11 cellular contexts compared by ENCODE assay signal in genomic region chr7:155817515-155817914, GRCh38. TPM values are rescaled to one million over a fixed set of nuclear protein-coding genes. Genes with fewer than 3 reads are reported as not detected.
DNase-seq lines count a peak whose midpoint lies in the region; ATAC-seq, FAIRE-seq and TF ChIP-seq lines count a peak whose summit lies in the region.
"Not testable (repeated sequence)": the region's sequence is repeated elsewhere in the genome, so short reads cannot be mapped to it uniquely, and the experiment has no call there.
"Had no signal": no experiment of that assay in that cellular context is flagged by ENCODE, and none has a peak within 500 bp of the region (broad histone marks: within the 10 kb centered on the region; RNA-seq: fewer than 3 reads in every experiment).

No MANE protein-coding gene starts in this region.

- not testable (repeated sequence) for H3K4me2 ChIP-seq in DND-41 (ENCODE audit: insufficient read depth, low read length); K562 (ENCODE audit: insufficient read depth, low read length); neuronal stem cell (ENCODE audit: insufficient read depth, low read length, poor library complexity, severe bottlenecking)

- intact Hi-C loops in Panc1 (cut with micrococcal nuclease; ENCODE audit: unreplicated experiment) (loop anchor here (10.0 kb wide), 1 partner anchor 317 kb away; no protein-coding TSS in a partner anchor), K562 (cut with micrococcal nuclease) (loop anchor here (5.0 kb wide), 1 partner anchor 655 kb away; no protein-coding TSS in a partner anchor)

- H3K27ac ChIP-seq in DND-41 (ENCODE audit: low read length); K562 (ENCODE audit: extremely low read depth, low read depth, low read length); neuronal stem cell (replicated peaks; ENCODE audit: low read length): not testable (repeated sequence)
- peak overlapping the region; percentile 54; the same call in 1 of the 2 replicates for H3K27ac ChIP-seq in Panc1 (ENCODE audit: low read length)

- not testable (repeated sequence) for H3K23ac ChIP-seq in neuronal stem cell (ENCODE audit: low read depth, low read length, poor library complexity)

- H3K14ac ChIP-seq in neuronal stem cell (ENCODE audit: low read length) = peak overlapping the region; percentile 26

- DNase-seq in DND-41 = peak; percentile 15
- not testable (repeated sequence) for DNase-seq in Panc1 (ENCODE audit: low read depth, low spot score); K562 (ENCODE audit: extremely low read depth in 1 of 4, low spot score in 3 of 4); neuronal stem cell (ENCODE audit: low spot score)

- not testable (repeated sequence) for TF ChIP-seq EP300 in K562 (IDR thresholded peaks at IDR 0.05; ENCODE audit: low read length)

- H3K9me1 ChIP-seq in K562 (ENCODE audit: control insufficient read depth, insufficient read depth, low read length) = not testable (repeated sequence)

- CTCF ChIA-PET in Panc1 (lab: Charles Lee) = interaction anchor here (0.5 kb wide), 1 partner anchor 49 kb away, joined by 3 read pairs; no protein-coding TSS in a partner anchor
- CTCF ChIA-PET in K562 (lab: Yijun Ruan, JAX; ENCODE audit: low intra/inter-chr PET ratio) = not testable (repeated sequence)

- not testable (repeated sequence) for H2BK5ac ChIP-seq in neuronal stem cell (ENCODE audit: low read length)

- not testable (repeated sequence) for H3K27me3 ChIP-seq in DND-41 (ENCODE audit: insufficient read depth, low read length, poor library complexity); Panc1 (ENCODE audit: control insufficient read depth, insufficient read depth, low read length)
- peaks cover 43 to 87% of the 10 kb centered on the region in 2 experiments for H3K27me3 ChIP-seq in K562 (ENCODE audit: control insufficient read depth in 2 of 2, insufficient read depth in 2 of 2, low read length in 2 of 2)
- peaks cover 17 to 84% (median 27%) of the 10 kb centered on the region in 3 experiments for H3K27me3 ChIP-seq in neuronal stem cell (ENCODE audit: control insufficient read depth in 3 of 3, insufficient read depth in 3 of 3, low read depth in 1 of 3, low read length in 3 of 3)

- POLR2A ChIA-PET in Panc1 (lab: Charles Lee) = not testable (repeated sequence)
- POLR2A ChIA-PET in K562 (lab: Yijun Ruan, JAX) = interaction anchor here (0.6 kb wide), 1 partner anchor 53 kb away, joined by 3 read pairs; no protein-coding TSS in a partner anchor

- not testable (repeated sequence) for H2AFZ ChIP-seq in DND-41 (ENCODE audit: low read depth, low read length); K562 (ENCODE audit: low read depth, low read length); neuronal stem cell (ENCODE audit: low read length)

- not testable (repeated sequence) for H4K20me1 ChIP-seq in DND-41 (ENCODE audit: insufficient read depth, low read length); K562 (replicated peaks; ENCODE audit: control insufficient read depth, insufficient read depth, low read length)

- H4K91ac ChIP-seq in neuronal stem cell (ENCODE audit: low read depth, low read length, poor library complexity) = not testable (repeated sequence)

- peak overlapping the region; percentile 47 for H2BK15ac ChIP-seq in neuronal stem cell (ENCODE audit: low read length)

- not testable (repeated sequence) for H3K9me3 ChIP-seq in DND-41 (ENCODE audit: insufficient read depth, low read length, severe bottlenecking); Panc1 (ENCODE audit: control insufficient read depth, insufficient read depth, low read depth, low read length); K562 (replicated peaks; ENCODE audit: control insufficient read depth, insufficient read depth, low read depth, low read length); neuronal stem cell (replicated peaks in 1 of 2; ENCODE audit: control insufficient read depth in 2 of 2, insufficient read depth in 1 of 2, low read depth in 1 of 2, low read length in 2 of 2)

- TF ChIP-seq CTCF in DND-41 (IDR thresholded peaks at IDR 0.05; ENCODE audit: borderline replicate concordance, extremely low read depth, low read length, poor library complexity, severe bottlenecking); Panc1 (IDR thresholded peaks at IDR 0.05); K562 (IDR thresholded peaks at IDR 0.05 in 2 of 3, conservative IDR thresholded peaks at IDR 0.05 in 1 of 3; ENCODE audit: insufficient read depth in 2 of 3, low read depth in 1 of 3, low read length in 3 of 3): not testable (repeated sequence)

- not testable (repeated sequence) for TF ChIP-seq POLR2A in K562 (conservative IDR thresholded peaks at IDR 0.05)

- not testable (repeated sequence) for BruUV-seq in Panc1 (replicated peaks; lab: Mats Ljungman, UMichigan); K562 (replicated peaks; lab: Mats Ljungman, UMichigan)

- H2BK12ac ChIP-seq in neuronal stem cell (ENCODE audit: low read length) = not testable (repeated sequence)

- not testable (repeated sequence) for H3K4me3 ChIP-seq in DND-41 (ENCODE audit: low read depth in 1 of 2, low read length in 2 of 2); Panc1 (ENCODE audit: low read depth in 2 of 2, low read length in 2 of 2); K562; neuronal stem cell (ENCODE audit: low read length in 2 of 2)

- in situ Hi-C loops in Panc1 (cut with HindIII; ENCODE audit: low pct_unique_long_range_greater_than_20kb, low sequenced_read_pairs) = not testable (repeated sequence)
- in situ Hi-C loops in K562 (cut with MboI) = loop anchor here (10.0 kb wide), 2 partner anchors 657 to 997 kb away; no protein-coding TSS in a partner anchor

- not testable (repeated sequence) for H3K4me1 ChIP-seq in DND-41 (ENCODE audit: insufficient read depth, low read length); K562 (replicated peaks in 1 of 2; ENCODE audit: control insufficient read depth in 2 of 2, insufficient read depth in 2 of 2, low read length in 2 of 2); neuronal stem cell (ENCODE audit: control insufficient read depth in 2 of 2, insufficient read depth in 1 of 2, low read depth in 1 of 2, low read length in 2 of 2)
- peaks cover 29% of the 10 kb centered on the region for H3K4me1 ChIP-seq in Panc1 (ENCODE audit: control insufficient read depth, insufficient read depth, low read length)

- not testable (repeated sequence) for H3K79me1 ChIP-seq in neuronal stem cell (ENCODE audit: low read depth, low read length)

- H2BK120ac ChIP-seq in neuronal stem cell (ENCODE audit: low read depth, low read length) = not testable (repeated sequence)

- TF ChIP-seq RAD21 in K562 (CRISPR knock-in tag; conservative IDR thresholded peaks at IDR 0.05 in 1 of 2, IDR thresholded peaks at IDR 0.05 in 1 of 2) = not testable (repeated sequence)

- H3K9ac ChIP-seq in DND-41 (ENCODE audit: low read depth, low read length); K562 (ENCODE audit: insufficient read depth in 1 of 2, low read depth in 2 of 2, low read length in 2 of 2); neuronal stem cell (ENCODE audit: low read depth, low read length, poor library complexity): not testable (repeated sequence)

- 2% methylated on average over 4 of the region's 4 CpGs for WGBS in K562 (ENCODE audit: insufficient coverage, low coverage, missing lambda C conversion rate)
- no CpG with 5 or more reads among the region's 4 CpGs for WGBS in neuronal stem cell (ENCODE audit: extremely low coverage in 2 of 2, insufficient read length in 2 of 2, insufficient replicate concordance in 1 of 2), 2 donors

- H3K4ac ChIP-seq in neuronal stem cell (ENCODE audit: low read length) = not testable (repeated sequence)

- not testable (repeated sequence) for H3K79me2 ChIP-seq in DND-41 (ENCODE audit: insufficient read depth, low read length); K562 (ENCODE audit: control insufficient read depth, insufficient read depth, low read length)

- not testable (repeated sequence) for H3K18ac ChIP-seq in neuronal stem cell (ENCODE audit: low read length)

- not testable (repeated sequence) for H2AK5ac ChIP-seq in neuronal stem cell (ENCODE audit: low read depth, low read length)

- not testable (repeated sequence) for H4K8ac ChIP-seq in neuronal stem cell (ENCODE audit: low read depth, low read length)

- not testable (repeated sequence) for H3K36me3 ChIP-seq in DND-41 (ENCODE audit: insufficient read depth, low read length); Panc1 (ENCODE audit: control insufficient read depth, insufficient read depth, low read length); K562 (ENCODE audit: control insufficient read depth, insufficient read depth, low read length); neuronal stem cell (replicated peaks in 1 of 2; ENCODE audit: control insufficient read depth in 2 of 2, insufficient read depth in 2 of 2, low read length in 2 of 2)

- not testable (repeated sequence) for ATAC-seq in DND-41 (ENCODE audit: insufficient read depth, low read depth); Panc1; K562

- FAIRE-seq in K562 (lab: Jason Lieb, UNC) = not testable (repeated sequence)

RNA-seq across cellular contexts. Expression of gene SHH, which starts 5.3 kb away (rescaled TPM):
- total RNA-seq in Panc1 (2021; ENCODE audit: unreplicated experiment) = 22.9 TPM
- 23.4 TPM for polyA plus RNA-seq in Panc1 (2012; ENCODE audit: insufficient read length)
- total RNA-seq in K562 (2011; cell fraction: chromatin; rRNA removed; ENCODE audit: low replicate concordance) = not detected in 2 replicates
- not detected in 2 replicates for total RNA-seq in K562 (2011; cell fraction: nucleolus; rRNA removed)
- not detected in 2 replicates for total RNA-seq in K562 (2011; cell fraction: nucleoplasm; rRNA removed)
- total RNA-seq in K562 (2014; rRNA removed) = not detected in 2 replicates
- not detected in 2 replicates for total RNA-seq in K562 (2014; rRNA removed; fragmentation: Illumina TruSeq; extraction: Trizol)
- not detected in 2 replicates for total RNA-seq in K562 (2015; rRNA removed; fragmentation: Illumina TruSeq; extraction: Trizol)
- total RNA-seq in K562 (2021) = 0.09 TPM in 1 of 2 replicates, not detected in the other
- not detected in 2 replicates for polyA plus RNA-seq in K562 (2011; rRNA removed)
- polyA plus RNA-seq in K562 (2011; cell fraction: cytosol; rRNA removed) = not detected in 2 replicates
- polyA plus RNA-seq in K562 (2011; cell fraction: nucleus; rRNA removed) = not detected in 2 replicates
- polyA plus RNA-seq in K562 (2012) = 0.03 TPM in 1 of 2 replicates, not detected in the other
- not detected in 2 replicates for polyA plus RNA-seq in K562 (2014; fragmentation: Illumina TruSeq; extraction: Trizol)
- polyA plus RNA-seq in K562 (2014; fragmentation: Nextera tagmentation; extraction: Ambion mirVana) = not detected
- not detected in 2 replicates for polyA plus RNA-seq in K562 (2014; rRNA removed)
- polyA minus RNA-seq in K562 (2011; rRNA and poly(A)+ RNA removed) = not detected in 2 replicates
- polyA minus RNA-seq in K562 (2011; cell fraction: cytosol; rRNA and poly(A)+ RNA removed) = not detected in 2 replicates
- not detected in 2 replicates for polyA minus RNA-seq in K562 (2011; cell fraction: nucleus; rRNA and poly(A)+ RNA removed)
- 0.08 TPM for polyA plus RNA-seq in neuronal stem cell (2013, experiment 1 of 2)
- polyA plus RNA-seq in neuronal stem cell (2013, experiment 2 of 2) = 0.06 TPM
- total RNA-seq: A673; CD4-positive, alpha-beta memory T cell; CD4-positive, CD25-positive, alpha-beta regulatory T cell; CD8-positive, alpha-beta memory T cell; G401 had no signal
- polyA plus RNA-seq: AG04450; CD14-positive monocyte; CD8-positive, alpha-beta memory T cell had no signal

Comparison
In these comparisons a context has a peak if more than half of its experiments do, and no peak if none do; other contexts are left out.
1. RNA of gene SHH, which starts 5.3 kb away (total RNA-seq): 22.9 TPM in Panc1 (single experiment); 0.09 TPM in K562; every median in the first group is over 10 times any median in the second.